In genomic region chr12:48972213-48973021, GRCh38 we compare ENCODE assay signal across 11 cellular contexts. TPM values are rescaled to one million over a fixed set of nuclear protein-coding genes. Genes with fewer than 3 reads are reported as not detected.
A peak's percentile ranks its signal among the peaks of the same experiment; 100 is the strongest.
DNase-seq lines count a peak whose midpoint lies in the region; ATAC-seq, FAIRE-seq and TF ChIP-seq lines count a peak whose summit lies in the region.
"Had no signal": no experiment of that assay in that cellular context is flagged by ENCODE, and none has a peak within 500 bp of the region (broad histone marks: within the 10 kb centered on the region; RNA-seq: fewer than 3 reads in every experiment).

No MANE protein-coding gene starts in this region.

- intact Hi-C loops in GM12878 (cut with micrococcal nuclease; ENCODE audit: unreplicated experiment), result no loop called here
- intact Hi-C loops in uterus (cut with DNase I; ENCODE audit: low total_unique reads), result no loop called here

- peaks cover 8% of the 10 kb centered on the region for H3K4me1 ChIP-seq in OCI-LY1 (ENCODE audit: insufficient read depth, low read length, severe bottlenecking)
- peaks cover 45% of the 10 kb centered on the region for H3K4me1 ChIP-seq in GM12878 (ENCODE audit: control insufficient read depth, insufficient read depth, low read length)
- H3K4me1 ChIP-seq in uterus, result peaks cover 0 to 7% of the 10 kb centered on the region in 2 donors

- no peak for TF ChIP-seq CTCF in OCI-LY1 (IDR thresholded peaks at IDR 0.05; ENCODE audit: low read length)
- 0 out of 6 replicates have a peak, but pooled peaks of 1 of the 3 experiments have one; percentile 14 for TF ChIP-seq CTCF in GM12878 (IDR thresholded peaks at IDR 0.05 in 2 of 3, conservative IDR thresholded peaks at IDR 0.05 in 1 of 3; ENCODE audit: control insufficient read depth in 2 of 3, extremely low read depth in 1 of 3, insufficient read depth in 1 of 3, low read depth in 3 of 3, low read length in 3 of 3)
- no peak for TF ChIP-seq CTCF in uterus (IDR thresholded peaks at IDR 0.05)

- no peak for TF ChIP-seq RAD21 in GM12878 (IDR thresholded peaks at IDR 0.05; ENCODE audit: insufficient read depth, low read depth, low read length)

- BruUV-seq in GM12878 (replicated peaks; lab: Mats Ljungman, UMichigan), result no TSS peak

- H3K27me3 ChIP-seq in OCI-LY1 (ENCODE audit: insufficient read depth, low read length) (peaks cover 22% of the 10 kb centered on the region; the same call in 1 of the 2 replicates), GM12878 (replicated peaks in 1 of 2; ENCODE audit: control insufficient read depth in 2 of 2, insufficient read depth in 2 of 2, low read length in 1 of 2) (peaks cover 19 to 30% of the 10 kb centered on the region in 2 experiments), uterus (peaks cover 21 to 25% of the 10 kb centered on the region in 2 donors)

- in situ Hi-C loops in GM12878 (cut with MboI), result no loop called here

- CTCF ChIA-PET in GM12878 (lab: Yijun Ruan, JAX), result interaction anchor here (0.7 to 7.1 kb wide), 9 partner anchors 11 to 157 kb away, joined by 3 to 65 read pairs (median 4); partner anchors contain the start of gene ARF3

- H2AFZ ChIP-seq in OCI-LY1 (ENCODE audit: low read length) (no peak overlapping the region), GM12878 (ENCODE audit: control insufficient read depth, low read depth, low read length) (no peak overlapping the region)

- TF ChIP-seq POLR2A in GM12878 (IDR thresholded peaks at IDR 0.05; ENCODE audit: low read depth, low read length) (no peak), uterus (IDR thresholded peaks at IDR 0.05) (no peak)

- H3K36me3 ChIP-seq in OCI-LY1 (ENCODE audit: insufficient read depth, low read length) (no peaks in the 10 kb centered on the region), GM12878 (ENCODE audit: control insufficient read depth in 2 of 2, insufficient read depth in 2 of 2, low read length in 1 of 2) (no peaks in the 10 kb centered on the region), uterus (no peaks in the 10 kb centered on the region)

- no peak for TF ChIP-seq EP300 in GM12878 (IDR thresholded peaks at IDR 0.05; ENCODE audit: borderline replicate concordance in 1 of 2, control insufficient read depth in 1 of 2, low read depth in 2 of 2, low read length in 2 of 2)

- H3K9ac ChIP-seq in OCI-LY1 (ENCODE audit: low read length) (no peak overlapping the region), GM12878 (ENCODE audit: control insufficient read depth, insufficient read depth, low read length) (no peak overlapping the region)

- H3K9me2 ChIP-seq in OCI-LY1 (ENCODE audit: low read depth, low read length), result no peaks in the 10 kb centered on the region

- H3K4me2 ChIP-seq in OCI-LY1 (ENCODE audit: low read length), result peak overlapping the region; percentile 39; the same call in 1 of the 2 replicates
- H3K4me2 ChIP-seq in GM12878 (ENCODE audit: control insufficient read depth, insufficient read depth), result no peak overlapping the region; the same call in 1 of the 2 replicates

- no peak overlapping the region for H3K27ac ChIP-seq in OCI-LY1 (ENCODE audit: low read depth, low read length, poor library complexity, severe bottlenecking)
- no peak overlapping the region for H3K27ac ChIP-seq in GM12878 (ENCODE audit: control insufficient read depth, insufficient read depth)
- H3K27ac ChIP-seq in caudate nucleus (ENCODE audit: low read depth, low read length), result no peak overlapping the region
- no peak overlapping the region for H3K27ac ChIP-seq in uterus

- SMC1A ChIA-PET in GM12878 (lab: Charles Lee; ENCODE audit: uncharacterized antibody, unreplicated experiment), result no interaction called here

- H3K4me3 ChIP-seq in OCI-LY1 (ENCODE audit: low read depth, low read length, poor library complexity, severe bottlenecking) (no peak overlapping the region), GM12878 (no peak overlapping the region), uterus (no peak overlapping the region)

- ATAC-seq in GM12878 (peak; percentile 9; the same call in 2 of the 3 replicates), GM18511 (IDR thresholded peaks at IDR 0.05; ENCODE audit: unreplicated experiment) (no peak)

- H3K9me3 ChIP-seq in OCI-LY1 (ENCODE audit: low read length), result no peaks in the 10 kb centered on the region
- H3K9me3 ChIP-seq in GM12878 (replicated peaks; ENCODE audit: control insufficient read depth, insufficient read depth, low read length), result no peaks in the 10 kb centered on the region
- no peaks in the 10 kb centered on the region for H3K9me3 ChIP-seq in uterus

- no peaks in the 10 kb centered on the region for H3F3A ChIP-seq in OCI-LY1 (ENCODE audit: insufficient read depth, low read length)

- DNase-seq in NK-92 treated with Interleukin-12 subunit alpha and Interleukin-12 subunit beta, amount 100 ng/mL, for 24 hours (lab: John Stamatoyannopoulos, UW), result peak; percentile 84
- no peak for DNase-seq in NK-92 (lab: John Stamatoyannopoulos, UW; ENCODE audit: unreplicated experiment)
- DNase-seq in GM12878 (ENCODE audit: low read depth, low spot score), result no peak
- DNase-seq in stimulated activated CD4-positive, alpha-beta T cell treated with anti-CD3 and anti-CD28 coated beads, Interleukin-1b, Interleukin-23, amount 100 ng/mL, for 48 hours, result peak; percentile 38
- no peak for DNase-seq in caudate nucleus (lab: John Stamatoyannopoulos, UW)
- DNase-seq in uterus, result no peak
- DNase-seq: ACHN; effector memory CD4-positive, alpha-beta T cell; NCI-H774 had no signal

- WGBS in GM12878 (ENCODE audit: insufficient coverage, insufficient replicate concordance, low lambda C conversion rate, missing lambda C conversion rate), result 14% methylated on average over 25 of the region's 25 CpGs

- FAIRE-seq in GM12878 (lab: Jason Lieb, UNC), result no peak

- H4K20me1 ChIP-seq in OCI-LY1 (ENCODE audit: insufficient read depth, low read length) (no peaks in the 10 kb centered on the region), GM12878 (ENCODE audit: control insufficient read depth, insufficient read depth) (no peaks in the 10 kb centered on the region)

- POLR2A ChIA-PET in GM12878 (lab: Charles Lee), result interaction anchor here (7.4 kb wide), 1 partner anchor 17 kb away, joined by 86 read pairs; the partner anchor contains the start of gene ARF3

- RAD21 ChIA-PET in GM12878 (lab: Charles Lee; ENCODE audit: unreplicated experiment), result interaction anchor here (2.4 to 4.3 kb wide), 2 partner anchors 15 to 16 kb away, joined by 6 to 35 read pairs; partner anchors contain the start of gene ARF3

- H3K79me2 ChIP-seq in OCI-LY1 (ENCODE audit: insufficient read depth, low read length) (no peaks in the 10 kb centered on the region), GM12878 (ENCODE audit: control insufficient read depth, insufficient read depth, low read length) (no peaks in the 10 kb centered on the region)

RNA-seq across cellular contexts. Expression of gene WNT10B, which starts 0.9 kb away (rescaled TPM):
- 2.5 and 2.8 TPM in 2 replicates for total RNA-seq in GM12878 (2013; cell fraction: nucleolus; rRNA removed)
- total RNA-seq in GM12878 (2014; rRNA removed) (0.27 and 0.45 TPM in 2 replicates), GM12878 (2014; rRNA removed; fragmentation: Illumina TruSeq; extraction: Trizol) (0.27 and 0.37 TPM in 2 replicates), GM12878 (2021) (0.61 and 0.95 TPM in 2 replicates), uterus (under 1 TPM in 1 of 4 donors, not detected in 3; 0.35 TPM)
- polyA plus RNA-seq in GM12878 (2011; ENCODE audit: low read depth), result not detected
- polyA plus RNA-seq in GM12878 (2011; rRNA removed) (1.1 and 1.5 TPM in 2 replicates), GM12878 (2014; fragmentation: Illumina TruSeq; extraction: Trizol) (0.16 and 0.22 TPM in 2 replicates), GM12878 (2014; fragmentation: Nextera tagmentation; extraction: Ambion mirVana) (under 1 TPM; 0.09 to 0.10 TPM), GM12878 (2014; rRNA removed) (0.70 and 0.73 TPM in 2 replicates), GM12878 (2016; fragmentation: Nextera tagmentation; extraction: Ambion mirVana) (under 1 TPM; 0.21 to 0.46 TPM)
- 1.5 and 1.9 TPM in 2 replicates for polyA plus RNA-seq in GM12878 (2011; cell fraction: cytosol; rRNA removed)
- polyA plus RNA-seq in GM12878 (2011; cell fraction: nucleus; rRNA removed), result 3.3 and 5.2 TPM in 2 replicates
- 0.10 and 0.19 TPM in 2 replicates for polyA plus RNA-seq in GM12878 (2012)
- polyA minus RNA-seq in GM12878 (2011; rRNA and poly(A)+ RNA removed), result 0.66 and 0.98 TPM in 2 replicates
- 1.3 TPM in 1 of 2 replicates, not detected in the other for polyA minus RNA-seq in GM12878 (2011; cell fraction: cytosol; rRNA and poly(A)+ RNA removed)
- 1.6 and 1.8 TPM in 2 replicates for polyA minus RNA-seq in GM12878 (2011; cell fraction: nucleus; rRNA and poly(A)+ RNA removed)

RNA-seq across cellular contexts. Expression of gene WNT1, which starts 5.7 kb away (rescaled TPM):
- total RNA-seq in GM12878 (2013; cell fraction: nucleolus; rRNA removed), result not detected in 2 replicates
- not detected in 2 replicates for total RNA-seq in GM12878 (2014; rRNA removed)
- not detected in 2 replicates for total RNA-seq in GM12878 (2014; rRNA removed; fragmentation: Illumina TruSeq; extraction: Trizol)
- not detected in 2 replicates for total RNA-seq in GM12878 (2021)
- polyA plus RNA-seq in GM12878 (2011; ENCODE audit: low read depth), result not detected
- polyA plus RNA-seq in GM12878 (2011; rRNA removed), result not detected in 2 replicates
- polyA plus RNA-seq in GM12878 (2011; cell fraction: cytosol; rRNA removed), result 0.13 TPM in 1 of 2 replicates, not detected in the other
- 0.12 and 0.37 TPM in 2 replicates for polyA plus RNA-seq in GM12878 (2011; cell fraction: nucleus; rRNA removed)
- not detected in 2 replicates for polyA plus RNA-seq in GM12878 (2012)
- polyA plus RNA-seq in GM12878 (2014; fragmentation: Illumina TruSeq; extraction: Trizol), result not detected in 2 replicates
- polyA plus RNA-seq in GM12878 (2014; fragmentation: Nextera tagmentation; extraction: Ambion mirVana), result not detected
- polyA plus RNA-seq in GM12878 (2014; rRNA removed), result not detected in 2 replicates
- polyA plus RNA-seq in GM12878 (2016; fragmentation: Nextera tagmentation; extraction: Ambion mirVana), result not detected
- not detected in 2 replicates for polyA minus RNA-seq in GM12878 (2011; rRNA and poly(A)+ RNA removed)
- not detected in 2 replicates for polyA minus RNA-seq in GM12878 (2011; cell fraction: cytosol; rRNA and poly(A)+ RNA removed)
- not detected in 2 replicates for polyA minus RNA-seq in GM12878 (2011; cell fraction: nucleus; rRNA and poly(A)+ RNA removed)
- not detected for total RNA-seq in uterus

RNA-seq across cellular contexts. Expression of gene ARF3, which starts 15.1 kb away (rescaled TPM):
- total RNA-seq in GM12878 (2013; cell fraction: nucleolus; rRNA removed), result 43.5 and 44.5 TPM in 2 replicates
- total RNA-seq in GM12878 (2014; rRNA removed) (59.2 and 60.3 TPM in 2 replicates), GM12878 (2014; rRNA removed; fragmentation: Illumina TruSeq; extraction: Trizol) (50.3 and 50.4 TPM in 2 replicates), GM12878 (2021) (163 and 169 TPM in 2 replicates), uterus (100 to 1,000 TPM in 1 of 4 donors, 10 to 100 TPM in 2, 1 to 10 TPM in 1; 6.9 to 117 (median 29.7) TPM)
- 52.8 TPM for polyA plus RNA-seq in GM12878 (2011; ENCODE audit: low read depth)
- polyA plus RNA-seq in GM12878 (2011; rRNA removed) (222 and 263 TPM in 2 replicates), GM12878 (2014; fragmentation: Illumina TruSeq; extraction: Trizol) (93.4 and 95.4 TPM in 2 replicates), GM12878 (2014; fragmentation: Nextera tagmentation; extraction: Ambion mirVana) (10 to 100 TPM in 1 of 2 experiments, 1 to 10 TPM in 1; 8.7 to 13.2 TPM), GM12878 (2014; rRNA removed) (85.6 and 94.5 TPM in 2 replicates), GM12878 (2016; fragmentation: Nextera tagmentation; extraction: Ambion mirVana) (10 to 100 TPM; 67.2 to 81.5 TPM)
- 280 and 304 TPM in 2 replicates for polyA plus RNA-seq in GM12878 (2011; cell fraction: cytosol; rRNA removed)
- 114 and 134 TPM in 2 replicates for polyA plus RNA-seq in GM12878 (2011; cell fraction: nucleus; rRNA removed)
- polyA plus RNA-seq in GM12878 (2012), result 81.3 and 83.4 TPM in 2 replicates
- 138 and 178 TPM in 2 replicates for polyA minus RNA-seq in GM12878 (2011; rRNA and poly(A)+ RNA removed)
- polyA minus RNA-seq in GM12878 (2011; cell fraction: cytosol; rRNA and poly(A)+ RNA removed), result 35.9 and 43.8 TPM in 2 replicates
- 16.8 and 38.7 TPM in 2 replicates for polyA minus RNA-seq in GM12878 (2011; cell fraction: nucleus; rRNA and poly(A)+ RNA removed)

RNA-seq across cellular contexts. Expression of gene DDN, which starts 26.8 kb away (rescaled TPM):
- total RNA-seq in GM12878 (2013; cell fraction: nucleolus; rRNA removed), result 3.6 and 4.6 TPM in 2 replicates
- total RNA-seq in GM12878 (2014; rRNA removed), result 9.6 and 11.4 TPM in 2 replicates
- 5.1 and 5.5 TPM in 2 replicates for total RNA-seq in GM12878 (2014; rRNA removed; fragmentation: Illumina TruSeq; extraction: Trizol)
- 11.5 and 13.4 TPM in 2 replicates for total RNA-seq in GM12878 (2021)
- 1.5 TPM for polyA plus RNA-seq in GM12878 (2011; ENCODE audit: low read depth)
- polyA plus RNA-seq in GM12878 (2011; rRNA removed), result 1.5 and 2.0 TPM in 2 replicates
- polyA plus RNA-seq in GM12878 (2011; cell fraction: cytosol; rRNA removed), result 2.1 and 2.6 TPM in 2 replicates
- polyA plus RNA-seq in GM12878 (2011; cell fraction: nucleus; rRNA removed), result 4.1 and 5.1 TPM in 2 replicates
- polyA plus RNA-seq in GM12878 (2012), result 2.3 and 2.7 TPM in 2 replicates
- polyA plus RNA-seq in GM12878 (2014; fragmentation: Illumina TruSeq; extraction: Trizol), result 3.0 and 6.1 TPM in 2 replicates
- polyA plus RNA-seq in GM12878 (2014; fragmentation: Nextera tagmentation; extraction: Ambion mirVana), result under 1 TPM; 0.10 to 0.22 TPM
- polyA plus RNA-seq in GM12878 (2014; rRNA removed), result 7.4 and 10.1 TPM in 2 replicates
- polyA plus RNA-seq in GM12878 (2016; fragmentation: Nextera tagmentation; extraction: Ambion mirVana), result 1 to 10 TPM in 1 of 2 experiments, under 1 TPM in 1; 0.70 to 1.0 TPM
- 1.5 and 2.7 TPM in 2 replicates for polyA minus RNA-seq in GM12878 (2011; rRNA and poly(A)+ RNA removed)
- 1.3 and 1.5 TPM in 2 replicates for polyA minus RNA-seq in GM12878 (2011; cell fraction: cytosol; rRNA and poly(A)+ RNA removed)
- 1.7 and 2.6 TPM in 2 replicates for polyA minus RNA-seq in GM12878 (2011; cell fraction: nucleus; rRNA and poly(A)+ RNA removed)
- total RNA-seq in uterus, result under 1 TPM in 1 of 4 donors, not detected in 3; 0.18 TPM

RNA-seq across cellular contexts. Expression of gene PRKAG1, which starts 46.2 kb away (rescaled TPM):
- 25.8 and 31.4 TPM in 2 replicates for total RNA-seq in GM12878 (2013; cell fraction: nucleolus; rRNA removed)
- total RNA-seq in GM12878 (2014; rRNA removed) (49.5 and 58.1 TPM in 2 replicates), GM12878 (2014; rRNA removed; fragmentation: Illumina TruSeq; extraction: Trizol) (62.6 and 62.8 TPM in 2 replicates), GM12878 (2021) (43.7 and 46.4 TPM in 2 replicates), uterus (10 to 100 TPM; 34.7 to 46.6 (median 39.6) TPM)
- 46.6 TPM for polyA plus RNA-seq in GM12878 (2011; ENCODE audit: low read depth)
- polyA plus RNA-seq in GM12878 (2011; rRNA removed) (91.6 and 102 TPM in 2 replicates), GM12878 (2014; fragmentation: Illumina TruSeq; extraction: Trizol) (80.9 and 102 TPM in 2 replicates), GM12878 (2014; fragmentation: Nextera tagmentation; extraction: Ambion mirVana) (10 to 100 TPM; 61.5 to 70.9 TPM), GM12878 (2014; rRNA removed) (38.3 and 44.5 TPM in 2 replicates), GM12878 (2016; fragmentation: Nextera tagmentation; extraction: Ambion mirVana) (10 to 100 TPM; 58.5 to 60.3 TPM)
- 68.6 and 71.3 TPM in 2 replicates for polyA plus RNA-seq in GM12878 (2011; cell fraction: cytosol; rRNA removed)
- 39.9 and 44.5 TPM in 2 replicates for polyA plus RNA-seq in GM12878 (2011; cell fraction: nucleus; rRNA removed)
- polyA plus RNA-seq in GM12878 (2012), result 35.3 and 41.2 TPM in 2 replicates
- polyA minus RNA-seq in GM12878 (2011; rRNA and poly(A)+ RNA removed), result 45.2 and 54.1 TPM in 2 replicates
- polyA minus RNA-seq in GM12878 (2011; cell fraction: cytosol; rRNA and poly(A)+ RNA removed), result 14.2 and 23.2 TPM in 2 replicates
- polyA minus RNA-seq in GM12878 (2011; cell fraction: nucleus; rRNA and poly(A)+ RNA removed), result 8.8 and 19.9 TPM in 2 replicates

Comparison
In these comparisons a context has a peak if more than half of its experiments do, and no peak if none do; other contexts are left out.
1. DNase-seq: peak in NK-92 treated with Interleukin-12 subunit alpha and Interleukin-12 subunit beta, amount 100 ng/mL, for 24 hours (single experiment) and stimulated activated CD4-positive, alpha-beta T cell treated with anti-CD3 and anti-CD28 coated beads, Interleukin-1b, Interleukin-23, amount 100 ng/mL, for 48 hours (single experiment); none in NK-92 (single experiment), GM12878 (single experiment), caudate nucleus (0 of 61) and uterus (0 of 2).